In the genomic region with DNA sequence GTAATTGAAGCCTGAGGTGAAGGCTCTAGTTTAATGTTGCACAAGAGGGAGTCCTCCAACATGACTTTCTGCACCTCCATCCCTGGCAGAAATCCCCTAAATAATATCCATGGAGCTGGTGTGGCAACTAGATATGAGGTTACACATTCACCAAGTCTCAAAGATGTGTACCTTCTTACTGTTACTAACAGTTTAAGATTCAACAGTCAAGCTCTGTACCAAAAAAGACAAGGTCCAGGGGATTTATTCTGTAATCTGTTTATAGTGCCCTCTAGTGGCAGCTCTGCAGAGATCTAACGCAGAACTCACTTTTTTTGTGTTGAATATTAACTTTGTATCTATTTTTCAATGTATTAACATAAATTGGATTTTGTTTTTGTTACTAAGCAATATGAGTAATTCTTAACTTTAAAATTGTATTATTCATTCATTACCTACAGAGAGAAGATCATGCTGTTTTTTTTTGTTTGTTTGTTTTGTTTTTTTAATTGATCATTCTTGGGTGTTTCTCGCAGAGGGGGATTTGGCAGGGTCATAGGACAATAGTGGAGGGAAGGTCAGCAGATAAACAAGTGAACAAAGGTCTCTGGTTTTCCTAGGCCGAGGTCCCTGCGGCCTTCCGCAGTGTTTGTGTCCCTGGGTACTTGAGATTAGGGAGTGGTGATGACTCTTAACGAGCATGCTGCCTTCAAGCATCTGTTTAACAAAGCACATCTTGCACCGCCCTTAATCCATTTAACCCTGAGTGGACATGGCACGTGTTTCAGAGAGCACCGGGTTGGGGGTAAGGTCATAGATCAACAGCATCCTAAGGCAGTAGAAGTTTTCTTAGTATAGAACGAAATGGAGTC, we compare ENCODE assay signal across 7 cellular contexts. TPM values are rescaled to one million over a fixed set of nuclear protein-coding genes. Genes with fewer than 3 reads are reported as not detected.
DNase-seq lines count a peak whose midpoint lies in the region; ATAC-seq, FAIRE-seq and TF ChIP-seq lines count a peak whose summit lies in the region.
"Not testable (repeated sequence)": the region's sequence is repeated elsewhere in the genome, so short reads cannot be mapped to it uniquely, and the experiment has no call there.

No MANE protein-coding gene starts in this region.

- H3K4me3 Mint-ChIP-seq in natural killer cell, result not testable (repeated sequence)

- CTCF ChIA-PET in RWPE1 (lab: Yijun Ruan, JAX), result interaction anchor here (0.6 to 1.7 kb wide), 33 partner anchors 9 to 904 kb away, joined by 3 to 12 read pairs (median 4); a partner anchor contains a TSS

- not testable (repeated sequence) for H3K36me3 Mint-ChIP-seq in natural killer cell

- H3K27ac ChIP-seq in RWPE1, result not testable (repeated sequence)

- H3K27me3 Mint-ChIP-seq in natural killer cell (ENCODE audit: low read depth in 2 of 2), result peaks cover 9 to 43% of the 10 kb centered on the region in 2 donors

- intact Hi-C loops in natural killer cell (cut with micrococcal nuclease), result loop anchor here (1.0 kb wide), 1 partner anchor 176 kb away; no protein-coding TSS in a partner anchor

- peak; percentile 57 for ATAC-seq in HG02759 (IDR thresholded peaks at IDR 0.05; ENCODE audit: unreplicated experiment)
- peak in 2 of 3 donors; percentile 61 to 63 for ATAC-seq in natural killer cell

- TF ChIP-seq CTCF in RWPE1 (conservative IDR thresholded peaks at IDR 0.05; ENCODE audit: low read depth), result peak; percentile 90
- TF ChIP-seq CTCF in natural killer cell (IDR thresholded peaks at IDR 0.05), result peak; percentile 93

- H3K4me1 Mint-ChIP-seq in natural killer cell, result not testable (repeated sequence)

- peak; percentile 61 for DNase-seq in NCI-H146 (lab: John Stamatoyannopoulos, UW)
- peak; percentile 53 for DNase-seq in RWPE1 (ENCODE audit: low spot score)
- DNase-seq in astrocyte of the hippocampus (ENCODE audit: low read depth, low spot score), result peak; percentile 69
- peak; percentile 40 for DNase-seq in globus pallidus (ENCODE audit: low spot score)
- DNase-seq in natural killer cell, result not testable (repeated sequence)

- FAIRE-seq in G401.6 (lab: Jason Lieb, UNC), result peak; percentile 94

- H3K27ac Mint-ChIP-seq in natural killer cell, result not testable (repeated sequence)

- POLR2A ChIA-PET in RWPE1 (lab: Yijun Ruan, JAX; ENCODE audit: low non-redundant PET), result interaction anchor here (0.9 kb wide), 1 partner anchor 108 kb away, joined by 3 read pairs; no protein-coding TSS in a partner anchor

- H3K9me3 Mint-ChIP-seq in natural killer cell, result not testable (repeated sequence)

RNA-seq across cellular contexts. Expression of a gene that starts 35.7 kb away (rescaled TPM):
- not detected for total RNA-seq in natural killer cell
